ENCODE assay signal across 23 cellular contexts in genomic region chr1:20600156-20600555, GRCh38. TPM values are rescaled to one million over a fixed set of nuclear protein-coding genes. Genes with fewer than 3 reads are reported as not detected.
A peak's percentile ranks its signal among the peaks of the same experiment; 100 is the strongest.
DNase-seq lines count a peak whose midpoint lies in the region; ATAC-seq and TF ChIP-seq lines count a peak whose summit lies in the region.
"Had no signal": no experiment of that assay in that cellular context is flagged by ENCODE, and none has a peak within 500 bp of the region (broad histone marks: within the 10 kb centered on the region; RNA-seq: fewer than 3 reads in every experiment).

No MANE protein-coding gene starts in this region.

- ATAC-seq in activated naive CD4-positive, alpha-beta T cell treated with anti-CD3 and anti-CD28 coated beads, Interleukin-2, amount 50 U/mL, for 72 hours, result no peak
- ATAC-seq in RWPE2 (ENCODE audit: low read depth) (no peak), left colon (peak; percentile 62), GM19452 (IDR thresholded peaks at IDR 0.05; ENCODE audit: unreplicated experiment) (no peak), GM21515 (IDR thresholded peaks at IDR 0.05; ENCODE audit: unreplicated experiment) (no peak)
- no peak for ATAC-seq in activated T-helper 17 cell treated with anti-CD3 and anti-CD28 coated beads, Interleukin-2, amount 50 U/mL, for 72 hours (replicated peaks)
- ATAC-seq: GM12878, Panc1, Right ventricle myocardium inferior, T-cell had no signal

- no peak for TF ChIP-seq CTCF in RWPE2 (IDR thresholded peaks at IDR 0.05; ENCODE audit: poor library complexity, severe bottlenecking)

- no peaks in the 10 kb centered on the region for H3K9me3 Mint-ChIP-seq in activated naive CD4-positive, alpha-beta T cell treated with anti-CD3 and anti-CD28 coated beads, Interleukin-2, amount 50 U/mL, for 24 hours
- H3K9me3 Mint-ChIP-seq in activated naive CD4-positive, alpha-beta T cell treated with anti-CD3 and anti-CD28 coated beads, Interleukin-2, amount 50 U/mL, for 72 hours, result no peaks in the 10 kb centered on the region
- H3K9me3 Mint-ChIP-seq in activated T-helper 17 cell treated with anti-CD3 and anti-CD28 coated beads, Interleukin-2, amount 50 U/mL, for 72 hours, result no peaks in the 10 kb centered on the region
- no peaks in the 10 kb centered on the region for H3K9me3 Mint-ChIP-seq in CD8-positive, alpha-beta memory T cell
- H3K9me3 Mint-ChIP-seq: T-cell had no signal

- intact Hi-C loops in left colon (cut with DNase I, micrococcal nuclease), result no loop called here

- CTCF ChIA-PET in CD8-positive, alpha-beta memory T cell (lab: Charles Lee), result no interaction called here

- H3K27ac ChIP-seq in RWPE2 (ENCODE audit: poor library complexity, severe bottlenecking), result peak overlapping the region; percentile 81
- no peak overlapping the region for H3K27ac ChIP-seq in CD8-positive, alpha-beta memory T cell (ENCODE audit: low read depth, low read length)
- H3K27ac ChIP-seq: 22Rv1 had no signal

- no peaks in the 10 kb centered on the region for H3K27me3 ChIP-seq in RWPE2 (ENCODE audit: insufficient read depth, poor library complexity, severe bottlenecking)
- no peaks in the 10 kb centered on the region for H3K27me3 ChIP-seq in CD8-positive, alpha-beta memory T cell (ENCODE audit: insufficient read depth, low read length, poor library complexity, severe bottlenecking)
- H3K27me3 ChIP-seq: BE2C had no signal

- DNase-seq in activated naive CD4-positive, alpha-beta T cell treated with anti-CD3 and anti-CD28 coated beads, Interleukin-2, amount 50 U/mL, for 72 hours (ENCODE audit: low spot score in 2 of 2), result no peak
- DNase-seq in RWPE2 (ENCODE audit: low spot score) (no peak), left colon (peak; percentile 45 to 49)
- DNase-seq in CD8-positive, alpha-beta memory T cell, result no peak
- DNase-seq: BE2C; CD4-positive, alpha-beta memory T cell; DMS79 treated with DMSO at 0.1 percent for 48 hours; NCI-H1436; NCI-H2029; NCI-H2171; NCI-H82; SK-N-SH; T-cell had no signal

- H3K27ac Mint-ChIP-seq in activated naive CD4-positive, alpha-beta T cell treated with anti-CD3 and anti-CD28 coated beads, Interleukin-2, amount 50 U/mL, for 24 hours, result peak overlapping the region; percentile 4
- H3K27ac Mint-ChIP-seq in activated naive CD4-positive, alpha-beta T cell treated with anti-CD3 and anti-CD28 coated beads, Interleukin-2, amount 50 U/mL, for 72 hours, result no peak overlapping the region
- H3K27ac Mint-ChIP-seq in activated T-helper 17 cell treated with anti-CD3 and anti-CD28 coated beads, Interleukin-2, amount 50 U/mL, for 72 hours, result no peak overlapping the region
- H3K27ac Mint-ChIP-seq in CD8-positive, alpha-beta memory T cell, result no peak overlapping the region
- H3K27ac Mint-ChIP-seq: T-cell had no signal

- peaks cover 5% of the 10 kb centered on the region for H3K27me3 Mint-ChIP-seq in activated naive CD4-positive, alpha-beta T cell treated with anti-CD3 and anti-CD28 coated beads, Interleukin-2, amount 50 U/mL, for 24 hours
- peaks cover 11% of the 10 kb centered on the region for H3K27me3 Mint-ChIP-seq in activated T-helper 17 cell treated with anti-CD3 and anti-CD28 coated beads, Interleukin-2, amount 50 U/mL, for 72 hours
- H3K27me3 Mint-ChIP-seq in CD8-positive, alpha-beta memory T cell, result peaks cover 5 to 23% of the 10 kb centered on the region in 2 donors

- no peaks in the 10 kb centered on the region for H3K4me1 Mint-ChIP-seq in activated naive CD4-positive, alpha-beta T cell treated with anti-CD3 and anti-CD28 coated beads, Interleukin-2, amount 50 U/mL, for 24 hours
- H3K4me1 Mint-ChIP-seq in activated T-helper 17 cell treated with anti-CD3 and anti-CD28 coated beads, Interleukin-2, amount 50 U/mL, for 72 hours, result no peaks in the 10 kb centered on the region
- no peaks in the 10 kb centered on the region for H3K4me1 Mint-ChIP-seq in CD8-positive, alpha-beta memory T cell
- H3K4me1 Mint-ChIP-seq: CD4-positive, alpha-beta memory T cell; T-cell had no signal

- H3K4me1 ChIP-seq in RWPE2 (ENCODE audit: insufficient read depth, poor library complexity, severe bottlenecking), result peaks cover 51% of the 10 kb centered on the region
- no peaks in the 10 kb centered on the region for H3K4me1 ChIP-seq in CD8-positive, alpha-beta memory T cell (ENCODE audit: insufficient read depth, low read length)
- H3K4me1 ChIP-seq: BE2C had no signal

- POLR2A ChIA-PET in CD8-positive, alpha-beta memory T cell (lab: Charles Lee), result no interaction called here

- H3K4me3 ChIP-seq in RWPE2 (ENCODE audit: severe bottlenecking), result no peak overlapping the region
- H3K4me3 ChIP-seq in CD8-positive, alpha-beta memory T cell (ENCODE audit: low read length), result no peak overlapping the region
- H3K4me3 ChIP-seq: GM12878 had no signal

- H3K36me3 Mint-ChIP-seq in activated naive CD4-positive, alpha-beta T cell treated with anti-CD3 and anti-CD28 coated beads, Interleukin-2, amount 50 U/mL, for 24 hours, result no peaks in the 10 kb centered on the region
- no peaks in the 10 kb centered on the region for H3K36me3 Mint-ChIP-seq in activated naive CD4-positive, alpha-beta T cell treated with anti-CD3 and anti-CD28 coated beads, Interleukin-2, amount 50 U/mL, for 72 hours
- no peaks in the 10 kb centered on the region for H3K36me3 Mint-ChIP-seq in activated T-helper 17 cell treated with anti-CD3 and anti-CD28 coated beads, Interleukin-2, amount 50 U/mL, for 72 hours (ENCODE audit: low read depth)
- no peaks in the 10 kb centered on the region for H3K36me3 Mint-ChIP-seq in CD8-positive, alpha-beta memory T cell
- H3K36me3 Mint-ChIP-seq: CD4-positive, alpha-beta memory T cell; T-cell had no signal

- no peak overlapping the region for H3K4me3 Mint-ChIP-seq in activated naive CD4-positive, alpha-beta T cell treated with anti-CD3 and anti-CD28 coated beads, Interleukin-2, amount 50 U/mL, for 24 hours
- H3K4me3 Mint-ChIP-seq in activated T-helper 17 cell treated with anti-CD3 and anti-CD28 coated beads, Interleukin-2, amount 50 U/mL, for 72 hours, result no peak overlapping the region
- no peak overlapping the region for H3K4me3 Mint-ChIP-seq in CD8-positive, alpha-beta memory T cell
- H3K4me3 Mint-ChIP-seq: CD4-positive, alpha-beta memory T cell; T-cell had no signal

- H3K9me3 ChIP-seq in RWPE2 (ENCODE audit: severe bottlenecking), result no peaks in the 10 kb centered on the region
- H3K9me3 ChIP-seq in CD8-positive, alpha-beta memory T cell (ENCODE audit: low read length), result no peaks in the 10 kb centered on the region
- H3K9me3 ChIP-seq: BE2C, SK-N-SH had no signal

- H3K36me3 ChIP-seq in RWPE2 (ENCODE audit: low read depth), result peaks cover 6% of the 10 kb centered on the region; the same call in 1 of the 2 replicates
- H3K36me3 ChIP-seq in CD8-positive, alpha-beta memory T cell (ENCODE audit: insufficient read depth, low read length), result no peaks in the 10 kb centered on the region
- H3K36me3 ChIP-seq: BE2C had no signal

RNA-seq across cellular contexts. Expression of gene CDA, which starts 11.3 kb away (rescaled TPM):
- total RNA-seq in activated naive CD4-positive, alpha-beta T cell treated with anti-CD3 and anti-CD28 coated beads, Interleukin-2, amount 50 U/mL, for 72 hours, result not detected
- 100 to 1,000 TPM in 1 of 2 donors, 10 to 100 TPM in 1; 61.3 to 138 TPM for total RNA-seq in left colon
- total RNA-seq in activated T-helper 17 cell treated with anti-CD3 and anti-CD28 coated beads, Interleukin-2, amount 50 U/mL, for 72 hours, result not detected
- not detected for total RNA-seq in CD8-positive, alpha-beta memory T cell
- polyA plus RNA-seq in CD8-positive, alpha-beta memory T cell, result not detected
- total RNA-seq: CD4-positive, alpha-beta memory T cell; GM12878; H4 had no signal
- polyA plus RNA-seq: CD4-positive, alpha-beta memory T cell; GM12878 had no signal

RNA-seq across cellular contexts. Expression of gene PINK1, which starts 33.1 kb away (rescaled TPM):
- 10 to 100 TPM in 1 of 2 donors, 1 to 10 TPM in 1; 2.5 to 10.6 TPM for total RNA-seq in activated naive CD4-positive, alpha-beta T cell treated with anti-CD3 and anti-CD28 coated beads, Interleukin-2, amount 50 U/mL, for 72 hours
- total RNA-seq in left colon, result 100 to 1,000 TPM in 1 of 2 donors, 10 to 100 TPM in 1; 95.6 to 127 TPM
- 1 to 10 TPM; 4.1 to 4.6 TPM for total RNA-seq in activated T-helper 17 cell treated with anti-CD3 and anti-CD28 coated beads, Interleukin-2, amount 50 U/mL, for 72 hours
- total RNA-seq in CD8-positive, alpha-beta memory T cell, result 1 to 10 TPM; 7.9 to 9.2 TPM
- 31.1 TPM for polyA plus RNA-seq in CD8-positive, alpha-beta memory T cell

RNA-seq across cellular contexts. Expression of gene FAM43B, which starts 47.8 kb away (rescaled TPM):
- not detected for total RNA-seq in activated naive CD4-positive, alpha-beta T cell treated with anti-CD3 and anti-CD28 coated beads, Interleukin-2, amount 50 U/mL, for 72 hours
- under 1 TPM; 0.09 to 0.39 TPM for total RNA-seq in left colon
- total RNA-seq in activated T-helper 17 cell treated with anti-CD3 and anti-CD28 coated beads, Interleukin-2, amount 50 U/mL, for 72 hours, result not detected
- not detected for total RNA-seq in CD8-positive, alpha-beta memory T cell
- polyA plus RNA-seq in CD8-positive, alpha-beta memory T cell, result not detected
- total RNA-seq: CD4-positive, alpha-beta memory T cell; GM12878; NCI-H460; T-cell had no signal
- polyA plus RNA-seq: CD4-positive, alpha-beta memory T cell; GM12878; SK-N-SH had no signal

Comparison
In these comparisons a context has a peak if more than half of its experiments do, and no peak if none do; other contexts are left out.
1. DNase-seq: peak in left colon (2 of 2); none in activated naive CD4-positive, alpha-beta T cell treated with anti-CD3 and anti-CD28 coated beads, Interleukin-2, amount 50 U/mL, for 72 hours (0 of 2), RWPE2 (single experiment) and CD8-positive, alpha-beta memory T cell (0 of 5).
2. RNA of gene CDA, which starts 11.3 kb away (total RNA-seq): 61.3 to 138 TPM in left colon; not detected in CD8-positive, alpha-beta memory T cell, not detected in activated naive CD4-positive, alpha-beta T cell treated with anti-CD3 and anti-CD28 coated beads, Interleukin-2, amount 50 U/mL, for 72 hours and not detected in activated T-helper 17 cell treated with anti-CD3 and anti-CD28 coated beads, Interleukin-2, amount 50 U/mL, for 72 hours; every median in the first group is over 10 times any median in the second.
3. RNA of gene PINK1, which starts 33.1 kb away (total RNA-seq): 95.6 to 127 TPM in left colon; 2.5 to 10.6 TPM in activated naive CD4-positive, alpha-beta T cell treated with anti-CD3 and anti-CD28 coated beads, Interleukin-2, amount 50 U/mL, for 72 hours, 7.9 to 9.2 TPM in CD8-positive, alpha-beta memory T cell and 4.1 to 4.6 TPM in activated T-helper 17 cell treated with anti-CD3 and anti-CD28 coated beads, Interleukin-2, amount 50 U/mL, for 72 hours; every median in the first group is over 4 times any median in the second.